1 cellular context compared by ENCODE assay signal in genomic region chr3:44338010-44338827, GRCh38.
A peak's percentile ranks its signal among the peaks of the same experiment; 100 is the strongest.
TF ChIP-seq lines count a peak whose summit lies in the region.

TSS of gene TCAIM (plus strand) at chr3:44338766. CDS start at chr3:44354783, 16,017 bp downstream.

TF ChIP-seq in HepG2, 621 proteins besides CTCF, POLR2A, EP300 and RAD21 (continued from another document and continues in another):
- TF ChIP-seq, protein P1, sequence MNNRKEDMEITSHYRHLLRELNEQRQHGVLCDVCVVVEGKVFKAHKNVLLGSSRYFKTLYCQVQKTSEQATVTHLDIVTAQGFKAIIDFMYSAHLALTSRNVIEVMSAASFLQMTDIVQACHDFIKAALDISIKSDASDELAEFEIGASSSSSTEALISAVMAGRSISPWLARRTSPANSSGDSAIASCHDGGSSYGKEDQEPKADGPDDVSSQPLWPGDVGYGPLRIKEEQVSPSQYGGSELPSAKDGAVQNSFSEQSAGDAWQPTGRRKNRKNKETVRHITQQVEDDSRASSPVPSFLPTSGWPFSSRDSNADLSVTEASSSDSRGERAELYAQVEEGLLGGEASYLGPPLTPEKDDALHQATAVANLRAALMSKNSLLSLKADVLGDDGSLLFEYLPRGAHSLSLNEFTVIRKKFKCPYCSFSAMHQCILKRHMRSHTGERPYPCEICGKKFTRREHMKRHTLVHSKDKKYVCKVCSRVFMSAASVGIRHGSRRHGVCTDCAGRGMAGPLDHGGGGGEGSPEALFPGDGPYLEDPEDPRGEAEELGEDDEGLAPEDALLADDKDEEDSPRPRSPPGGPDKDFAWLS (CRISPR knock-in tag; IDR thresholded peaks at IDR 0.05; ENCODE audit: borderline replicate concordance) = 0 out of 2 replicates have a peak, but pooled peaks have one; percentile 56
- TF ChIP-seq ZNF207 (IDR thresholded peaks at IDR 0.05; ENCODE audit: borderline replicate concordance) (no peak), PHF21A (CRISPR knock-in tag; IDR thresholded peaks at IDR 0.05) (0 out of 2 replicates have a peak, but pooled peaks have one; percentile 34), ZNF513 (CRISPR knock-in tag; conservative IDR thresholded peaks at IDR 0.05) (no peak), GTF2F1 (IDR thresholded peaks at IDR 0.05; ENCODE audit: low read length) (no peak), RELA (CRISPR knock-in tag; IDR thresholded peaks at IDR 0.05) (peak; percentile 82; the same call in 1 of the 2 replicates), YEATS2 (CRISPR knock-in tag; IDR thresholded peaks at IDR 0.05; ENCODE audit: borderline replicate concordance) (peak; percentile 88; the same call in 1 of the 2 replicates), TBP (CRISPR knock-in tag; IDR thresholded peaks at IDR 0.05) (no peak), ZNF460 (CRISPR knock-in tag; IDR thresholded peaks at IDR 0.05; ENCODE audit: borderline replicate concordance) (peak; percentile 66; the same call in 1 of the 2 replicates), RFX3 (CRISPR knock-in tag; IDR thresholded peaks at IDR 0.05) (0 out of 2 replicates have a peak, but pooled peaks have one; percentile 5), PPARG (CRISPR knock-in tag; conservative IDR thresholded peaks at IDR 0.05) (peak; percentile 79; the same call in 1 of the 2 replicates), ZNF816 (CRISPR knock-in tag; IDR thresholded peaks at IDR 0.05; ENCODE audit: borderline replicate concordance) (peak; percentile 94), NFYB (CRISPR knock-in tag; IDR thresholded peaks at IDR 0.05) (peak; percentile 73), JDP2 (CRISPR knock-in tag; IDR thresholded peaks at IDR 0.05; ENCODE audit: borderline replicate concordance) (peak; percentile 88; the same call in 1 of the 2 replicates), MZF1 (CRISPR knock-in tag; IDR thresholded peaks at IDR 0.05; ENCODE audit: borderline replicate concordance) (peak; percentile 79; the same call in 1 of the 2 replicates), AHR (CRISPR knock-in tag; IDR thresholded peaks at IDR 0.05) (peak; percentile 87; the same call in 1 of the 2 replicates), FOXO1 (CRISPR knock-in tag; IDR thresholded peaks at IDR 0.05) (peak; percentile 13; the same call in 1 of the 2 replicates), ZKSCAN8 (CRISPR knock-in tag; IDR thresholded peaks at IDR 0.05; ENCODE audit: borderline replicate concordance) (peak; percentile 60; the same call in 1 of the 2 replicates), FOXC1 (CRISPR knock-in tag; IDR thresholded peaks at IDR 0.05; ENCODE audit: borderline replicate concordance) (peak; percentile 100), NRL (CRISPR knock-in tag; IDR thresholded peaks at IDR 0.05; ENCODE audit: borderline replicate concordance) (peak; percentile 100), ZKSCAN5 (CRISPR knock-in tag; IDR thresholded peaks at IDR 0.05) (peak; percentile 73; the same call in 1 of the 2 replicates), RFX5 (IDR thresholded peaks at IDR 0.05; ENCODE audit: low read depth, low read length) (peak; percentile 93), ZNF253 (CRISPR knock-in tag; IDR thresholded peaks at IDR 0.05; ENCODE audit: borderline replicate concordance) (peak; percentile 98), SP5 (CRISPR knock-in tag; IDR thresholded peaks at IDR 0.05; ENCODE audit: borderline replicate concordance, low read depth) (no peak), MYPOP (CRISPR knock-in tag; IDR thresholded peaks at IDR 0.05) (peak; percentile 91), ZNF235 (CRISPR knock-in tag; IDR thresholded peaks at IDR 0.05; ENCODE audit: borderline replicate concordance) (peak; percentile 98; the same call in 1 of the 2 replicates), ASH2L (IDR thresholded peaks at IDR 0.05; ENCODE audit: insufficient read length, low read depth, low read length) (peak; percentile 88), TARDBP (CRISPR knock-in tag; IDR thresholded peaks at IDR 0.05) (peak; percentile 87; the same call in 1 of the 2 replicates), CENPT (CRISPR knock-in tag; IDR thresholded peaks at IDR 0.05; ENCODE audit: low read depth) (peak; percentile 87; the same call in 1 of the 2 replicates), PCBP1 (IDR thresholded peaks at IDR 0.05; ENCODE audit: borderline replicate concordance, low read depth, low read length) (peak; percentile 80; the same call in 1 of the 2 replicates), ZNF333 (CRISPR knock-in tag; IDR thresholded peaks at IDR 0.05; ENCODE audit: borderline replicate concordance) (peak; percentile 66; the same call in 1 of the 2 replicates), NFE2L1 (CRISPR knock-in tag; IDR thresholded peaks at IDR 0.05; ENCODE audit: borderline replicate concordance) (no peak; the same call in 1 of the 2 replicates), ZNF672 (CRISPR knock-in tag; IDR thresholded peaks at IDR 0.05) (peak; percentile 87; the same call in 1 of the 2 replicates), PAX8 (CRISPR knock-in tag; IDR thresholded peaks at IDR 0.05; ENCODE audit: borderline replicate concordance) (peak; percentile 55; the same call in 1 of the 2 replicates), SALL2 (CRISPR knock-in tag; IDR thresholded peaks at IDR 0.05) (peak; percentile 98), KLF6 (CRISPR knock-in tag; IDR thresholded peaks at IDR 0.05) (peak; percentile 98), ZNF468 (CRISPR knock-in tag; IDR thresholded peaks at IDR 0.05) (0 out of 2 replicates have a peak, but pooled peaks have one; percentile 83), ZNF512B (CRISPR knock-in tag; IDR thresholded peaks at IDR 0.05; ENCODE audit: borderline replicate concordance) (peak; percentile 99; the same call in 1 of the 2 replicates), ZNF709 (CRISPR knock-in tag; IDR thresholded peaks at IDR 0.05) (peak; percentile 98), SRF (IDR thresholded peaks at IDR 0.05; ENCODE audit: low read depth, low read length) (no peak), ZFY (CRISPR knock-in tag; IDR thresholded peaks at IDR 0.05) (peak; percentile 97), JARID2 (CRISPR knock-in tag; IDR thresholded peaks at IDR 0.05; ENCODE audit: insufficient replicate concordance) (peak; percentile 99), CC2D1A (CRISPR knock-in tag; IDR thresholded peaks at IDR 0.05) (peak; percentile 69; the same call in 1 of the 2 replicates), ZFP82 (CRISPR knock-in tag; IDR thresholded peaks at IDR 0.05; ENCODE audit: borderline replicate concordance) (peak; percentile 69; the same call in 1 of the 2 replicates), PHB2 (IDR thresholded peaks at IDR 0.05; ENCODE audit: partially characterized antibody) (no peak), SRY (CRISPR knock-in tag; IDR thresholded peaks at IDR 0.05) (peak; percentile 99), MTF2 (CRISPR knock-in tag; IDR thresholded peaks at IDR 0.05; ENCODE audit: borderline replicate concordance) (no peak), MIXL1 (CRISPR knock-in tag; IDR thresholded peaks at IDR 0.05) (peak; percentile 49; the same call in 1 of the 2 replicates), ZNF3 (CRISPR knock-in tag; IDR thresholded peaks at IDR 0.05) (no peak), ELF3 (CRISPR knock-in tag; IDR thresholded peaks at IDR 0.05) (peak; percentile 76; the same call in 1 of the 2 replicates), CBX1 (IDR thresholded peaks at IDR 0.05; ENCODE audit: low read depth) (peak; percentile 32), HNF4G (IDR thresholded peaks at IDR 0.05; ENCODE audit: borderline replicate concordance, low read depth, low read length) (no peak), HNF4G (CRISPR knock-in tag; IDR thresholded peaks at IDR 0.05; ENCODE audit: borderline replicate concordance, low read depth) (0 out of 2 replicates have a peak, but pooled peaks have one; percentile 25)
- TF ChIP-seq, protein P2, sequence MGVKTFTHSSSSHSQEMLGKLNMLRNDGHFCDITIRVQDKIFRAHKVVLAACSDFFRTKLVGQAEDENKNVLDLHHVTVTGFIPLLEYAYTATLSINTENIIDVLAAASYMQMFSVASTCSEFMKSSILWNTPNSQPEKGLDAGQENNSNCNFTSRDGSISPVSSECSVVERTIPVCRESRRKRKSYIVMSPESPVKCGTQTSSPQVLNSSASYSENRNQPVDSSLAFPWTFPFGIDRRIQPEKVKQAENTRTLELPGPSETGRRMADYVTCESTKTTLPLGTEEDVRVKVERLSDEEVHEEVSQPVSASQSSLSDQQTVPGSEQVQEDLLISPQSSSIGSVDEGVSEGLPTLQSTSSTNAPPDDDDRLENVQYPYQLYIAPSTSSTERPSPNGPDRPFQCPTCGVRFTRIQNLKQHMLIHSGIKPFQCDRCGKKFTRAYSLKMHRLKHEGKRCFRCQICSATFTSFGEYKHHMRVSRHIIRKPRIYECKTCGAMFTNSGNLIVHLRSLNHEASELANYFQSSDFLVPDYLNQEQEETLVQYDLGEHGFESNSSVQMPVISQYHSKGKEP (CRISPR knock-in tag; IDR thresholded peaks at IDR 0.05) = 0 out of 2 replicates have a peak, but pooled peaks have one; percentile 11
- TF ChIP-seq, protein P3, sequence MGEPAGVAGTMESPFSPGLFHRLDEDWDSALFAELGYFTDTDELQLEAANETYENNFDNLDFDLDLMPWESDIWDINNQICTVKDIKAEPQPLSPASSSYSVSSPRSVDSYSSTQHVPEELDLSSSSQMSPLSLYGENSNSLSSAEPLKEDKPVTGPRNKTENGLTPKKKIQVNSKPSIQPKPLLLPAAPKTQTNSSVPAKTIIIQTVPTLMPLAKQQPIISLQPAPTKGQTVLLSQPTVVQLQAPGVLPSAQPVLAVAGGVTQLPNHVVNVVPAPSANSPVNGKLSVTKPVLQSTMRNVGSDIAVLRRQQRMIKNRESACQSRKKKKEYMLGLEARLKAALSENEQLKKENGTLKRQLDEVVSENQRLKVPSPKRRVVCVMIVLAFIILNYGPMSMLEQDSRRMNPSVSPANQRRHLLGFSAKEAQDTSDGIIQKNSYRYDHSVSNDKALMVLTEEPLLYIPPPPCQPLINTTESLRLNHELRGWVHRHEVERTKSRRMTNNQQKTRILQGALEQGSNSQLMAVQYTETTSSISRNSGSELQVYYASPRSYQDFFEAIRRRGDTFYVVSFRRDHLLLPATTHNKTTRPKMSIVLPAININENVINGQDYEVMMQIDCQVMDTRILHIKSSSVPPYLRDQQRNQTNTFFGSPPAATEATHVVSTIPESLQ (CRISPR knock-in tag; conservative IDR thresholded peaks at IDR 0.05) = peak; percentile 60; the same call in 1 of the 2 replicates
- TF ChIP-seq, protein P4, sequence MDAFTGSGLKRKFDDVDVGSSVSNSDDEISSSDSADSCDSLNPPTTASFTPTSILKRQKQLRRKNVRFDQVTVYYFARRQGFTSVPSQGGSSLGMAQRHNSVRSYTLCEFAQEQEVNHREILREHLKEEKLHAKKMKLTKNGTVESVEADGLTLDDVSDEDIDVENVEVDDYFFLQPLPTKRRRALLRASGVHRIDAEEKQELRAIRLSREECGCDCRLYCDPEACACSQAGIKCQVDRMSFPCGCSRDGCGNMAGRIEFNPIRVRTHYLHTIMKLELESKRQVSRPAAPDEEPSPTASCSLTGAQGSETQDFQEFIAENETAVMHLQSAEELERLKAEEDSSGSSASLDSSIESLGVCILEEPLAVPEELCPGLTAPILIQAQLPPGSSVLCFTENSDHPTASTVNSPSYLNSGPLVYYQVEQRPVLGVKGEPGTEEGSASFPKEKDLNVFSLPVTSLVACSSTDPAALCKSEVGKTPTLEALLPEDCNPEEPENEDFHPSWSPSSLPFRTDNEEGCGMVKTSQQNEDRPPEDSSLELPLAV (CRISPR knock-in tag; conservative IDR thresholded peaks at IDR 0.05; ENCODE audit: low read depth) = no peak
- TF ChIP-seq, protein P5, sequence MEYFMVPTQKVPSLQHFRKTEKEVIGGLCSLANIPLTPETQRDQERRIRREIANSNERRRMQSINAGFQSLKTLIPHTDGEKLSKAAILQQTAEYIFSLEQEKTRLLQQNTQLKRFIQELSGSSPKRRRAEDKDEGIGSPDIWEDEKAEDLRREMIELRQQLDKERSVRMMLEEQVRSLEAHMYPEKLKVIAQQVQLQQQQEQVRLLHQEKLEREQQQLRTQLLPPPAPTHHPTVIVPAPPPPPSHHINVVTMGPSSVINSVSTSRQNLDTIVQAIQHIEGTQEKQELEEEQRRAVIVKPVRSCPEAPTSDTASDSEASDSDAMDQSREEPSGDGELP (IDR thresholded peaks at IDR 0.05; ENCODE audit: borderline replicate concordance, low read depth) = peak; percentile 88
